Comparison of ENCODE assay signal across 16 cellular contexts in the genomic region with DNA sequence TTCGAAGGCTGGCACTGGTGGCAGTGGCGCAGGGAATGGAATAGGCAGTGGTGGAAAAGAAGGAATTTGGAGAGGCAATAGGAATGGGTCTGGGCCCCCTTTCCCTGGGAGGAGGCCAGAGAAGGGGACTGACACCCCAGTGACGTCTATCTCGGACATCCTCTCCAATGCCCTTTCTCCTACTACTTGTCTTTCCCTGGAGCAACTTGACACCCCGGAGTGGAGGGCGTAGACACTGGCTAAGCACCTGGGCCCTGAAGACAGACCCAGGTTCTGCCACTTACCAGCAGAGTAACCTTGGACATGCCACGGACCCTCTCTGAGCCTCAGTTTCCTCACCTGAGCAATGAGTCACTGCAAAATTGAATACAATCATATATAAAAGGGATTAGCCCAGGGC.
DNase-seq lines count a peak whose midpoint lies in the region; ATAC-seq and TF ChIP-seq lines count a peak whose summit lies in the region.
"Had no signal": no experiment of that assay in that cellular context is flagged by ENCODE, and none has a peak within 500 bp of the region (broad histone marks: within the 10 kb centered on the region; RNA-seq: fewer than 3 reads in every experiment).

No MANE protein-coding gene starts in this region.

- H3K9me3 Mint-ChIP-seq in chondrocyte (ENCODE audit: low read depth): peaks cover 19% of the 10 kb centered on the region

- H3K4me1 Mint-ChIP-seq in chondrocyte (ENCODE audit: low read depth): peaks cover 4% of the 10 kb centered on the region
- H3K4me1 Mint-ChIP-seq: CD4-positive, CD25-positive, alpha-beta regulatory T cell had no signal

- no peak overlapping the region for H3K27ac Mint-ChIP-seq in chondrocyte (ENCODE audit: unreplicated experiment)
- H3K27ac Mint-ChIP-seq: B cell; CD4-positive, CD25-positive, alpha-beta regulatory T cell; CD8-positive, alpha-beta T cell; HFFc6 had no signal

- no peak for TF ChIP-seq POLR2A in GM18505 (IDR thresholded peaks at IDR 0.05; ENCODE audit: borderline replicate concordance, extremely low read depth, insufficient read depth, insufficient read length)

- peaks cover 48% of the 10 kb centered on the region for H3K27me3 Mint-ChIP-seq in chondrocyte (ENCODE audit: low read depth)

- no peaks in the 10 kb centered on the region for H3K36me3 Mint-ChIP-seq in chondrocyte (ENCODE audit: low read depth)
- H3K36me3 Mint-ChIP-seq: CD4-positive, CD25-positive, alpha-beta regulatory T cell; CD8-positive, alpha-beta T cell had no signal

- H3K4me3 Mint-ChIP-seq in chondrocyte (ENCODE audit: unreplicated experiment): no peak overlapping the region
- H3K4me3 Mint-ChIP-seq: B cell; CD4-positive, CD25-positive, alpha-beta regulatory T cell; CD8-positive, alpha-beta T cell; HFFc6 had no signal

- no peak for TF ChIP-seq CTCF in chondrocyte (IDR thresholded peaks at IDR 0.05)

- ATAC-seq in left lobe of liver: no peak
- no peak for ATAC-seq in GM21515 (IDR thresholded peaks at IDR 0.05; ENCODE audit: unreplicated experiment)
- ATAC-seq in GM18505 (IDR thresholded peaks at IDR 0.05; ENCODE audit: unreplicated experiment): no peak
- ATAC-seq: CD8-positive, alpha-beta T cell had no signal

- DNase-seq in activated CD4-positive, CD25-positive, alpha-beta regulatory T cell treated with anti-CD3 and anti-CD28 coated beads, Interleukin-2, amount 50 U/mL, for 72 hours: peak; percentile 1
- DNase-seq in activated CD4-positive, CD25-positive, alpha-beta regulatory T cell (lab: John Stamatoyannopoulos, UW): no peak
- DNase-seq in chondrocyte (ENCODE audit: low spot score): peak; percentile 59
- DNase-seq in left lobe of liver (ENCODE audit: low spot score): peak; percentile 21
- DNase-seq in NCI-H69 (lab: John Stamatoyannopoulos, UW): no peak
- DNase-seq in retina: no peak
- DNase-seq: Caco-2; CD4-positive, CD25-positive, alpha-beta regulatory T cell; CD8-positive, alpha-beta T cell; DMS153; DND-41; GOT3; HFFc6 had no signal

Comparison
In these comparisons a context has a peak if more than half of its experiments do, and no peak if none do; other contexts are left out.
1. DNase-seq: peak in activated CD4-positive, CD25-positive, alpha-beta regulatory T cell treated with anti-CD3 and anti-CD28 coated beads, Interleukin-2, amount 50 U/mL, for 72 hours (single experiment), chondrocyte (single experiment) and left lobe of liver (single experiment); none in activated CD4-positive, CD25-positive, alpha-beta regulatory T cell (0 of 4), NCI-H69 (single experiment) and retina (single experiment).